Comparison of ENCODE assay signal across 23 cellular contexts in the genomic region with DNA sequence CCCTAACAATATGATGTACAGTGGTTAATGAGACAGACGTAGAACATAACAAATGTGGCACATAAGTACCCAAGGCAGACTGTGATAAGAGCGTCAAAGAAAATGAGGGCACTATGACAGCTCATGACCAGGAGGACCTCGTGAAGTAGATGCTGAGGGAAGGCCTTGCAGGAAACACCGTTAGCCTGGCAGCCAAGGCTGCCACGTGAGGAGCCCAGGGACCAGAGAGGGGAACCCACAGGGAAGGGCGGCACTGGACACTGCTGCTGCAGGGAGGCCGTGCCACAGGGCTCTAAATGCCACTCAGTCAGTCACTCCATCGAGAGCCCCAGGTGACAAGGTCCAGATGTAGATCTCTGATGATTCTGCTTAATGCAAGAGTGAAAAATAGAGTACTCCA. TPM values are rescaled to one million over a fixed set of nuclear protein-coding genes. Genes with fewer than 3 reads are reported as not detected.
DNase-seq lines count a peak whose midpoint lies in the region; ATAC-seq and TF ChIP-seq lines count a peak whose summit lies in the region.
"Had no signal": no experiment of that assay in that cellular context is flagged by ENCODE, and none has a peak within 500 bp of the region (broad histone marks: within the 10 kb centered on the region; RNA-seq: fewer than 3 reads in every experiment).

No MANE protein-coding gene starts in this region.

- H3K36me3 Mint-ChIP-seq in activated CD4-positive, alpha-beta T cell treated with anti-CD3 and anti-CD28 coated beads for 36 hours (ENCODE audit: low read depth) = peaks cover 21% of the 10 kb centered on the region
- H3K36me3 Mint-ChIP-seq in activated CD4-positive, alpha-beta T cell treated with anti-CD3 and anti-CD28 coated beads, Interleukin-2, amount 10 ng/mL, durations not matched to agents 24 days and 14 days (ENCODE audit: low read depth) = peaks cover 38% of the 10 kb centered on the region
- peaks cover 13% of the 10 kb centered on the region for H3K36me3 Mint-ChIP-seq in memory B cell
- peaks cover 22% of the 10 kb centered on the region for H3K36me3 Mint-ChIP-seq in stimulated activated memory B cell treated with anti-CD40 and anti-IgM and Interleukin-4, amounts not matched to agents 10 μg/mL and 1 μg/mL and 100 μg/mL, for 72 hours

- H3K9me3 Mint-ChIP-seq in activated CD4-positive, alpha-beta T cell treated with anti-CD3 and anti-CD28 coated beads for 36 hours (ENCODE audit: low read depth) = peaks cover under 1% of the 10 kb centered on the region
- H3K9me3 Mint-ChIP-seq in activated CD4-positive, alpha-beta T cell treated with anti-CD3 and anti-CD28 coated beads, Interleukin-2, amount 10 ng/mL, durations not matched to agents 24 days and 14 days = peaks cover 4% of the 10 kb centered on the region
- H3K9me3 Mint-ChIP-seq in memory B cell = no peaks in the 10 kb centered on the region
- no peaks in the 10 kb centered on the region for H3K9me3 Mint-ChIP-seq in stimulated activated memory B cell treated with anti-CD40 and anti-IgM and Interleukin-4, amounts not matched to agents 10 μg/mL and 1 μg/mL and 100 μg/mL, for 72 hours

- CTCF ChIA-PET in activated CD4-positive, alpha-beta T cell treated with anti-CD3 and anti-CD28 coated beads for 36 hours (lab: Charles Lee) = interaction anchor here (2.7 kb wide), 1 partner anchor 8 kb away, joined by 9 read pairs; no protein-coding TSS in a partner anchor

- no peaks in the 10 kb centered on the region for H3K27me3 ChIP-seq in gastrocnemius medialis
- H3K27me3 ChIP-seq: cardiac muscle cell, Peyer's patch, SJSA1, thyroid gland had no signal

- H3K4me1 ChIP-seq in gastrocnemius medialis = peaks cover 8 to 10% of the 10 kb centered on the region in 2 donors

- H3K4me3 Mint-ChIP-seq in activated CD4-positive, alpha-beta T cell treated with anti-CD3 and anti-CD28 coated beads for 36 hours = no peak overlapping the region
- H3K4me3 Mint-ChIP-seq in activated CD4-positive, alpha-beta T cell treated with anti-CD3 and anti-CD28 coated beads, Interleukin-2, amount 10 ng/mL, durations not matched to agents 24 days and 14 days = no peak overlapping the region
- no peak overlapping the region for H3K4me3 Mint-ChIP-seq in memory B cell
- H3K4me3 Mint-ChIP-seq in stimulated activated memory B cell treated with anti-CD40 and anti-IgM and Interleukin-4, amounts not matched to agents 10 μg/mL and 1 μg/mL and 100 μg/mL, for 72 hours = no peak overlapping the region
- H3K4me3 Mint-ChIP-seq: T-cell had no signal

- H3K27ac Mint-ChIP-seq in activated CD4-positive, alpha-beta T cell treated with anti-CD3 and anti-CD28 coated beads for 36 hours = peak overlapping the region; percentile 6
- no peak overlapping the region for H3K27ac Mint-ChIP-seq in activated CD4-positive, alpha-beta T cell treated with anti-CD3 and anti-CD28 coated beads, Interleukin-2, amount 10 ng/mL, durations not matched to agents 24 days and 14 days
- peak overlapping the region; percentile 20 for H3K27ac Mint-ChIP-seq in memory B cell
- H3K27ac Mint-ChIP-seq in stimulated activated memory B cell treated with anti-CD40 and anti-IgM and Interleukin-4, amounts not matched to agents 10 μg/mL and 1 μg/mL and 100 μg/mL, for 72 hours = peak overlapping the region; percentile 75
- H3K27ac Mint-ChIP-seq: T-cell had no signal

- no peak for TF ChIP-seq POLR2A in gastrocnemius medialis (IDR thresholded peaks at IDR 0.05)

- in situ Hi-C loops in gastrocnemius medialis (cut with MboI; ENCODE audit: low sequenced_read_pairs in 4 of 4) = no loop called here

- ATAC-seq in activated CD4-positive, alpha-beta T cell treated with anti-CD3 and anti-CD28 coated beads for 36 hours = no peak
- ATAC-seq in memory B cell (ENCODE audit: low read depth) (no peak), gastrocnemius medialis (no peak)
- ATAC-seq in stimulated activated memory B cell treated with anti-CD40 and anti-IgM and Interleukin-4, amounts not matched to agents 10 μg/mL and 1 μg/mL and 100 μg/mL, for 72 hours = no peak
- ATAC-seq: stimulated activated naive CD8-positive, alpha-beta T cell treated with anti-CD3 and anti-CD28 coated beads, Interleukin-15, Interleukin-2, amounts not matched to agents 100 U/mL and 50 U/mL, for 24 hours; T-cell had no signal

- POLR2A ChIA-PET in activated CD4-positive, alpha-beta T cell treated with anti-CD3 and anti-CD28 coated beads for 36 hours (lab: Charles Lee) = no interaction called here

- no peak overlapping the region for H3K4me3 ChIP-seq in gastrocnemius medialis
- H3K4me3 ChIP-seq: cardiac muscle cell, Peyer's patch, SJSA1, thyroid gland had no signal

- no peaks in the 10 kb centered on the region for H3K27me3 Mint-ChIP-seq in activated CD4-positive, alpha-beta T cell treated with anti-CD3 and anti-CD28 coated beads for 36 hours
- H3K27me3 Mint-ChIP-seq in activated CD4-positive, alpha-beta T cell treated with anti-CD3 and anti-CD28 coated beads, Interleukin-2, amount 10 ng/mL, durations not matched to agents 24 days and 14 days = no peaks in the 10 kb centered on the region
- H3K27me3 Mint-ChIP-seq in memory B cell = no peaks in the 10 kb centered on the region
- H3K27me3 Mint-ChIP-seq in stimulated activated memory B cell treated with anti-CD40 and anti-IgM and Interleukin-4, amounts not matched to agents 10 μg/mL and 1 μg/mL and 100 μg/mL, for 72 hours = no peaks in the 10 kb centered on the region
- H3K27me3 Mint-ChIP-seq: T-cell had no signal

- DNase-seq in activated CD4-positive, alpha-beta T cell treated with anti-CD3 and anti-CD28 coated beads for 36 hours = no peak
- DNase-seq in activated CD4-positive, alpha-beta T cell treated with anti-CD3 and anti-CD28 coated beads, Interleukin-2, amount 10 ng/mL, durations not matched to agents 24 days and 14 days = no peak
- DNase-seq in Kasumi-1 (lab: John Stamatoyannopoulos, UW) = peak; percentile 24 to 38
- DNase-seq in memory B cell (ENCODE audit: low spot score in 2 of 2) = no peak
- DNase-seq in anterior cingulate cortex (lab: John Stamatoyannopoulos, UW) = no peak
- no peak for DNase-seq in DMS53 (lab: John Stamatoyannopoulos, UW)
- no peak for DNase-seq in gastrocnemius medialis
- DNase-seq: activated CD4-positive, CD25-positive, alpha-beta regulatory T cell treated with anti-CD3 and anti-CD28 coated beads, Interleukin-2, amount 50 U/mL, for 72 hours; activated naive CD4-positive, alpha-beta T cell treated with Interleukin-2 at 50 U/mL for 16 hours; GOT3; MM.1S; NCI-H1436; NCI-H524 treated with DMSO at 0.1 percent for 48 hours; occipital lobe; Peyer's patch; stimulated activated CD4-positive, alpha-beta T cell treated with anti-CD3 and anti-CD28 coated beads, Interleukin-4, amount 100 ng/mL, for 24 hours; stimulated activated naive CD8-positive, alpha-beta T cell treated with anti-CD3 and anti-CD28 coated beads, Interleukin-15, Interleukin-2, amounts not matched to agents 100 U/mL and 50 U/mL, for 24 hours; T-cell; thyroid gland had no signal

- H3K4me1 Mint-ChIP-seq in activated CD4-positive, alpha-beta T cell treated with anti-CD3 and anti-CD28 coated beads for 36 hours = peaks cover 46% of the 10 kb centered on the region
- peaks cover 35% of the 10 kb centered on the region for H3K4me1 Mint-ChIP-seq in activated CD4-positive, alpha-beta T cell treated with anti-CD3 and anti-CD28 coated beads, Interleukin-2, amount 10 ng/mL, durations not matched to agents 24 days and 14 days
- peaks cover 40% of the 10 kb centered on the region for H3K4me1 Mint-ChIP-seq in memory B cell
- H3K4me1 Mint-ChIP-seq in stimulated activated memory B cell treated with anti-CD40 and anti-IgM and Interleukin-4, amounts not matched to agents 10 μg/mL and 1 μg/mL and 100 μg/mL, for 72 hours = peaks cover 58% of the 10 kb centered on the region

- no peak overlapping the region for H3K27ac ChIP-seq in gastrocnemius medialis
- H3K27ac ChIP-seq: 22Rv1, cardiac muscle cell, SJSA1, thyroid gland had no signal

- no peak for TF ChIP-seq CTCF in gastrocnemius medialis (IDR thresholded peaks at IDR 0.05 in 4 of 5, conservative IDR thresholded peaks at IDR 0.05 in 1 of 5)

- H3K9me3 ChIP-seq in gastrocnemius medialis = no peaks in the 10 kb centered on the region
- H3K9me3 ChIP-seq: Peyer's patch, thyroid gland had no signal

- intact Hi-C loops in activated CD4-positive, alpha-beta T cell treated with anti-CD3 and anti-CD28 coated beads for 36 hours (cut with DNase I, micrococcal nuclease) = loop anchor here in 1 of 2 experiments (10.0 kb wide), 1 partner anchor 912 kb away; a partner anchor contains a TSS
- intact Hi-C loops in activated CD4-positive, alpha-beta T cell treated with anti-CD3 and anti-CD28 coated beads, Interleukin-2, amount 10 ng/mL, durations not matched to agents 24 days and 14 days (cut with micrococcal nuclease) = loop anchor here (10.0 kb wide), 2 partner anchors 1428 to 1668 kb away; a partner anchor contains a TSS
- intact Hi-C loops in gastrocnemius medialis (cut with DNase I; ENCODE audit: low total_unique reads) = no loop called here

- no peaks in the 10 kb centered on the region for H3K36me3 ChIP-seq in gastrocnemius medialis
- H3K36me3 ChIP-seq: cardiac muscle cell, Peyer's patch, thyroid gland had no signal

RNA-seq across cellular contexts. Expression of a gene that starts 5.6 kb away (rescaled TPM):
- total RNA-seq in activated CD4-positive, alpha-beta T cell treated with anti-CD3 and anti-CD28 coated beads for 36 hours = 10 to 100 TPM; 57.2 to 60.5 TPM
- total RNA-seq in activated CD4-positive, alpha-beta T cell treated with anti-CD3 and anti-CD28 coated beads, Interleukin-2, amount 10 ng/mL, durations not matched to agents 24 days and 14 days = 64.0 and 69.3 TPM in 2 replicates
- 10 to 100 TPM in 3 of 4 donors, 1 to 10 TPM in 1; 10.0 to 14.3 (median 11.0) TPM for total RNA-seq in gastrocnemius medialis

Comparison
In these comparisons a context has a peak if more than half of its experiments do, and no peak if none do; other contexts are left out.
1. DNase-seq: peak in Kasumi-1 (2 of 2); none in activated CD4-positive, alpha-beta T cell treated with anti-CD3 and anti-CD28 coated beads for 36 hours (single experiment), activated CD4-positive, alpha-beta T cell treated with anti-CD3 and anti-CD28 coated beads, Interleukin-2, amount 10 ng/mL, durations not matched to agents 24 days and 14 days (single experiment), memory B cell (0 of 2), anterior cingulate cortex (0 of 58), DMS53 (single experiment) and gastrocnemius medialis (0 of 2).